Comparison of ENCODE assay signal across 18 cellular contexts in genomic region chr12:71958993-71959588, GRCh38. TPM values are rescaled to one million over a fixed set of nuclear protein-coding genes. Genes with fewer than 3 reads are reported as not detected.
DNase-seq lines count a peak whose midpoint lies in the region; ATAC-seq and TF ChIP-seq lines count a peak whose summit lies in the region.
"Had no signal": no experiment of that assay in that cellular context is flagged by ENCODE, and none has a peak within 500 bp of the region (broad histone marks: within the 10 kb centered on the region; RNA-seq: fewer than 3 reads in every experiment).

No MANE protein-coding gene starts in this region.

- no peaks in the 10 kb centered on the region for H4K20me1 ChIP-seq in fibroblast of lung (ENCODE audit: control insufficient read depth, extremely low read depth, insufficient read depth, low read length)

- DNase-seq in DMS153 (lab: John Stamatoyannopoulos, UW) (peak; percentile 21), DMS153 treated with DMSO at 0.1 percent for 48 hours (lab: John Stamatoyannopoulos, UW; ENCODE audit: unreplicated experiment) (no peak), NCI-H69 (lab: John Stamatoyannopoulos, UW) (peak; percentile 31), fibroblast of lung (ENCODE audit: low read depth in 2 of 2) (peak; percentile 9 to 46), skeletal muscle cell (ENCODE audit: low read depth) (peak; percentile 39), Calu3 (no peak)
- no peak for DNase-seq in stimulated activated effector memory CD8-positive, alpha-beta T cell treated with anti-CD3 and anti-CD28 coated beads, Interleukin-12 subunit alpha, Interleukin-12 subunit beta, amount 100 ng/mL, for 72 hours (ENCODE audit: low spot score in 2 of 2)
- DNase-seq: activated naive CD8-positive, alpha-beta T cell treated with anti-CD3 and anti-CD28 coated beads for 36 hours; activated T-cell treated with anti-CD3 and anti-CD28 coated beads, Interleukin-2, amount 50 U/mL, for 4 hours; cerebellar nuclear complex; NCI-H446 treated with DMSO at 0.1 percent for 48 hours; sigmoid colon; T1000 had no signal

- TF ChIP-seq CTCF in fibroblast of lung (conservative IDR thresholded peaks at IDR 0.05 in 1 of 2, IDR thresholded peaks at IDR 0.05 in 1 of 2; ENCODE audit: low read depth in 1 of 2, low read length in 2 of 2) (no peak), Calu3 (IDR thresholded peaks at IDR 0.05; ENCODE audit: unreplicated experiment) (no peak)

- BruUV-seq in Calu3 (replicated peaks; lab: Mats Ljungman, UMichigan) = no TSS peak

- H3K36me3 Mint-ChIP-seq in stimulated activated effector memory CD8-positive, alpha-beta T cell treated with anti-CD3 and anti-CD28 coated beads, Interleukin-12 subunit alpha, Interleukin-12 subunit beta, amount 100 ng/mL, for 72 hours = no peaks in the 10 kb centered on the region
- no peaks in the 10 kb centered on the region for H3K36me3 Mint-ChIP-seq in Calu3 (ENCODE audit: insufficient read depth, unreplicated experiment)
- H3K36me3 Mint-ChIP-seq: activated naive CD8-positive, alpha-beta T cell treated with anti-CD3 and anti-CD28 coated beads for 36 hours had no signal

- peak overlapping the region; percentile 51 for H3K4me2 ChIP-seq in fibroblast of lung (ENCODE audit: extremely low read depth, insufficient read depth, low read length)

- H3K27me3 Mint-ChIP-seq in Calu3 (ENCODE audit: unreplicated experiment) = no peaks in the 10 kb centered on the region

- H3K9me3 ChIP-seq in fibroblast of lung (ENCODE audit: control insufficient read depth, insufficient read depth, low read depth, low read length) = no peaks in the 10 kb centered on the region
- H3K9me3 ChIP-seq: neutrophil, sigmoid colon, tibial nerve had no signal

- no peak for TF ChIP-seq POLR2A in GM18505 (IDR thresholded peaks at IDR 0.05; ENCODE audit: borderline replicate concordance, extremely low read depth, insufficient read depth, insufficient read length)

- H3K27ac ChIP-seq in fibroblast of lung (ENCODE audit: insufficient read depth, low read length) = peak overlapping the region; percentile 66
- H3K27ac ChIP-seq: 22Rv1, neutrophil, tibial nerve had no signal

- intact Hi-C loops in Calu3 (cut with micrococcal nuclease; ENCODE audit: unreplicated experiment) = no loop called here

- H3K27me3 ChIP-seq in fibroblast of lung (ENCODE audit: control insufficient read depth, insufficient read depth, low read length) = no peaks in the 10 kb centered on the region
- H3K27me3 ChIP-seq: sigmoid colon, tibial nerve had no signal

- no peaks in the 10 kb centered on the region for H3K4me1 Mint-ChIP-seq in stimulated activated effector memory CD8-positive, alpha-beta T cell treated with anti-CD3 and anti-CD28 coated beads, Interleukin-12 subunit alpha, Interleukin-12 subunit beta, amount 100 ng/mL, for 72 hours
- peaks cover 10% of the 10 kb centered on the region for H3K4me1 Mint-ChIP-seq in Calu3 (ENCODE audit: low read depth, unreplicated experiment)

- no peak overlapping the region for H2AFZ ChIP-seq in fibroblast of lung (ENCODE audit: low read length)

- H3K4me1 ChIP-seq in fibroblast of lung (ENCODE audit: control insufficient read depth, extremely low read depth, insufficient read depth, low read length) = peaks cover 9% of the 10 kb centered on the region
- H3K4me1 ChIP-seq: tibial nerve had no signal

- H3K4me3 ChIP-seq in fibroblast of lung (replicated peaks in 1 of 4; ENCODE audit: control extremely low read depth in 1 of 4, insufficient read depth in 1 of 4, low read depth in 3 of 4, low read length in 4 of 4) (no peak overlapping the region), skeletal muscle cell (ENCODE audit: low read depth, low read length) (no peak overlapping the region)
- H3K4me3 ChIP-seq: sigmoid colon, tibial nerve had no signal

- H3K4me3 Mint-ChIP-seq in stimulated activated effector memory CD8-positive, alpha-beta T cell treated with anti-CD3 and anti-CD28 coated beads, Interleukin-12 subunit alpha, Interleukin-12 subunit beta, amount 100 ng/mL, for 72 hours = no peak overlapping the region
- H3K4me3 Mint-ChIP-seq in Calu3 (ENCODE audit: low read depth, unreplicated experiment) = no peak overlapping the region
- H3K4me3 Mint-ChIP-seq: activated naive CD8-positive, alpha-beta T cell treated with anti-CD3 and anti-CD28 coated beads for 36 hours; activated T-cell treated with anti-CD3 and anti-CD28 coated beads, Interleukin-2, amount 50 U/mL, for 4 hours had no signal

- no peaks in the 10 kb centered on the region for H3K36me3 ChIP-seq in fibroblast of lung (ENCODE audit: control insufficient read depth, insufficient read depth, low read length)
- H3K36me3 ChIP-seq: neutrophil, sigmoid colon, tibial nerve had no signal

- no peak overlapping the region for H3K27ac Mint-ChIP-seq in stimulated activated effector memory CD8-positive, alpha-beta T cell treated with anti-CD3 and anti-CD28 coated beads, Interleukin-12 subunit alpha, Interleukin-12 subunit beta, amount 100 ng/mL, for 72 hours
- no peak overlapping the region for H3K27ac Mint-ChIP-seq in Calu3 (ENCODE audit: unreplicated experiment)
- H3K27ac Mint-ChIP-seq: activated naive CD8-positive, alpha-beta T cell treated with anti-CD3 and anti-CD28 coated beads for 36 hours had no signal

- CTCF ChIA-PET in Calu3 (lab: Charles Lee) = no interaction called here

- no peak for ATAC-seq in stimulated activated effector memory CD8-positive, alpha-beta T cell treated with anti-CD3 and anti-CD28 coated beads, Interleukin-12 subunit alpha, Interleukin-12 subunit beta, amount 100 ng/mL, for 72 hours
- ATAC-seq in GM18505 (IDR thresholded peaks at IDR 0.05; ENCODE audit: unreplicated experiment) = no peak
- ATAC-seq: activated T-cell treated with anti-CD3 and anti-CD28 coated beads, Interleukin-2, amount 50 U/mL, for 4 hours had no signal

- H3K9ac ChIP-seq in fibroblast of lung (ENCODE audit: insufficient read depth, low read length) = no peak overlapping the region

- no peaks in the 10 kb centered on the region for H3K9me3 Mint-ChIP-seq in stimulated activated effector memory CD8-positive, alpha-beta T cell treated with anti-CD3 and anti-CD28 coated beads, Interleukin-12 subunit alpha, Interleukin-12 subunit beta, amount 100 ng/mL, for 72 hours
- no peaks in the 10 kb centered on the region for H3K9me3 Mint-ChIP-seq in Calu3 (ENCODE audit: low read depth, unreplicated experiment)
- H3K9me3 Mint-ChIP-seq: activated naive CD8-positive, alpha-beta T cell treated with anti-CD3 and anti-CD28 coated beads for 36 hours; activated T-cell treated with anti-CD3 and anti-CD28 coated beads, Interleukin-2, amount 50 U/mL, for 4 hours had no signal

- no peaks in the 10 kb centered on the region for H3K79me2 ChIP-seq in fibroblast of lung (ENCODE audit: control insufficient read depth, insufficient read depth, low read length)

RNA-seq across cellular contexts. Expression of gene TPH2, which starts 20.4 kb away (rescaled TPM):
- total RNA-seq in fibroblast of lung (not detected in 2 replicates), Calu3 (2022) (0.38 and 0.54 TPM in 2 replicates)
- polyA plus RNA-seq in fibroblast of lung = 0.03 TPM in 1 of 2 replicates, not detected in the other
- not detected in 2 replicates for polyA plus RNA-seq in fibroblast of lung (2012)
- polyA minus RNA-seq in fibroblast of lung (ENCODE audit: low replicate concordance) = not detected in 2 replicates
- total RNA-seq: activated naive CD8-positive, alpha-beta T cell treated with anti-CD3 and anti-CD28 coated beads for 36 hours; activated T-cell treated with anti-CD3 and anti-CD28 coated beads, Interleukin-2, amount 50 U/mL, for 4 hours; mesenteric fat pad; tibial nerve had no signal
- polyA plus RNA-seq: sigmoid colon had no signal

Comparison
In these comparisons a context has a peak if more than half of its experiments do, and no peak if none do; other contexts are left out.
1. DNase-seq: peak in DMS153 (single experiment), NCI-H69 (single experiment), fibroblast of lung (2 of 2) and skeletal muscle cell (single experiment); none in DMS153 treated with DMSO at 0.1 percent for 48 hours (single experiment), stimulated activated effector memory CD8-positive, alpha-beta T cell treated with anti-CD3 and anti-CD28 coated beads, Interleukin-12 subunit alpha, Interleukin-12 subunit beta, amount 100 ng/mL, for 72 hours (0 of 2) and Calu3 (single experiment).